8 cellular contexts compared by ENCODE assay signal in genomic region chr17:14427914-14428639, GRCh38.
DNase-seq lines count a peak whose midpoint lies in the region; ATAC-seq and TF ChIP-seq lines count a peak whose summit lies in the region.

No MANE protein-coding gene starts in this region.

- peak overlapping the region; percentile 62 for H3K4me3 Mint-ChIP-seq in central memory CD8-positive, alpha-beta T cell
- peak overlapping the region; percentile 51 for H3K4me3 Mint-ChIP-seq in stimulated activated memory B cell treated with anti-CD40 and anti-IgM and Interleukin-4, amounts not matched to agents 10 μg/mL and 1 μg/mL and 100 μg/mL, for 72 hours
- H3K4me3 Mint-ChIP-seq in H9, result no peak overlapping the region

- no peaks in the 10 kb centered on the region for H3K4me1 ChIP-seq in tibial nerve
- no peaks in the 10 kb centered on the region; the same call in 1 of the 2 replicates for H3K4me1 ChIP-seq in H9 (ENCODE audit: insufficient read depth, low read length)

- peak overlapping the region; percentile 39 for H3K9ac ChIP-seq in SU-DHL-6 (ENCODE audit: low read length)
- H3K9ac ChIP-seq in H9 (ENCODE audit: extremely low read depth, insufficient read length, low read length), result no peak overlapping the region

- peak in 1 of 2 donors; percentile 53 for DNase-seq in central memory CD8-positive, alpha-beta T cell (ENCODE audit: low spot score in 2 of 2)
- DNase-seq in tibial nerve (ENCODE audit: low spot score in 2 of 2) (no peak), COR-L47 (lab: John Stamatoyannopoulos, UW) (no peak), RKO (ENCODE audit: low spot score) (no peak), H9 (no peak)

- H2BK20ac ChIP-seq in H9 (ENCODE audit: low read depth, low read length, poor library complexity, severe bottlenecking), result no peak overlapping the region

- no peak overlapping the region for H2BK120ac ChIP-seq in H9 (ENCODE audit: low read depth, low read length, poor library complexity, severe bottlenecking)

- TF ChIP-seq POLR2A in tibial nerve (IDR thresholded peaks at IDR 0.05), result no peak

- no peaks in the 10 kb centered on the region for H3K23me2 ChIP-seq in H9 (ENCODE audit: insufficient read length, low read depth, low read length, poor library complexity, severe bottlenecking)

- no peaks in the 10 kb centered on the region for H3K79me1 ChIP-seq in H9 (ENCODE audit: insufficient read depth, low read depth, low read length, poor library complexity, severe bottlenecking)

- no peaks in the 10 kb centered on the region for H3K9me3 Mint-ChIP-seq in central memory CD8-positive, alpha-beta T cell
- H3K9me3 Mint-ChIP-seq in stimulated activated memory B cell treated with anti-CD40 and anti-IgM and Interleukin-4, amounts not matched to agents 10 μg/mL and 1 μg/mL and 100 μg/mL, for 72 hours, result no peaks in the 10 kb centered on the region
- no peaks in the 10 kb centered on the region; a peak in 2 of 5 replicates for H3K9me3 Mint-ChIP-seq in H9

- no peaks in the 10 kb centered on the region for H3K9me3 ChIP-seq in SU-DHL-6 (ENCODE audit: insufficient read depth, low read length)
- H3K9me3 ChIP-seq in tibial nerve, result no peaks in the 10 kb centered on the region
- H3K9me3 ChIP-seq in H9 (ENCODE audit: control insufficient read depth, low read depth, low read length), result no peaks in the 10 kb centered on the region

- no peak overlapping the region for H4K5ac ChIP-seq in H9 (ENCODE audit: insufficient read length, low read depth, low read length)

- no peak overlapping the region for H3K23ac ChIP-seq in H9 (ENCODE audit: insufficient read length, low read depth, low read length)

- no peak overlapping the region for H4K91ac ChIP-seq in H9 (ENCODE audit: insufficient read length, low read depth, low read length)

- peak overlapping the region; percentile 65 for H3K27ac Mint-ChIP-seq in central memory CD8-positive, alpha-beta T cell (ENCODE audit: low read depth)
- peak overlapping the region; percentile 75 for H3K27ac Mint-ChIP-seq in stimulated activated memory B cell treated with anti-CD40 and anti-IgM and Interleukin-4, amounts not matched to agents 10 μg/mL and 1 μg/mL and 100 μg/mL, for 72 hours
- no peak overlapping the region for H3K27ac Mint-ChIP-seq in H9

- H3T11ph ChIP-seq in H9 (ENCODE audit: low read length), result no peak overlapping the region

- WGBS in tibial nerve, 2 donors, result 47 to 54% methylated on average over 13 of the region's 13 CpGs
- WGBS in H9 (ENCODE audit: extremely low coverage, insufficient read length, low lambda C conversion rate), result no CpG with 5 or more reads among the region's 13 CpGs

- no peak overlapping the region for H3K56ac ChIP-seq in H9 (ENCODE audit: insufficient read length, low read depth, low read length)

- H3K4me3 ChIP-seq in SU-DHL-6 (ENCODE audit: insufficient read depth, low read length, poor library complexity, severe bottlenecking) (no peak overlapping the region), tibial nerve (no peak overlapping the region)

- no peaks in the 10 kb centered on the region for H3K36me3 Mint-ChIP-seq in central memory CD8-positive, alpha-beta T cell (ENCODE audit: insufficient read depth)
- no peaks in the 10 kb centered on the region for H3K36me3 Mint-ChIP-seq in stimulated activated memory B cell treated with anti-CD40 and anti-IgM and Interleukin-4, amounts not matched to agents 10 μg/mL and 1 μg/mL and 100 μg/mL, for 72 hours
- H3K36me3 Mint-ChIP-seq in H9 (ENCODE audit: insufficient read depth in 1 of 3, low read depth in 3 of 3), result no peaks in the 10 kb centered on the region

- H3K27me3 ChIP-seq in SU-DHL-6 (ENCODE audit: low read length), result no peaks in the 10 kb centered on the region
- H3K27me3 ChIP-seq in tibial nerve, result no peaks in the 10 kb centered on the region
- H3K27me3 ChIP-seq in H9 (ENCODE audit: insufficient read depth, low read length), result no peaks in the 10 kb centered on the region

- no peak overlapping the region for H2BK15ac ChIP-seq in H9 (ENCODE audit: low read depth, low read length)

- TF ChIP-seq EP300 in tibial nerve (IDR thresholded peaks at IDR 0.05), result no peak

- H3K27ac ChIP-seq in SU-DHL-6 (ENCODE audit: low read depth, low read length) (peak overlapping the region; percentile 87), tibial nerve (no peak overlapping the region), H9 (ENCODE audit: insufficient read length, low read depth, low read length) (no peak overlapping the region)

- H3K4me1 Mint-ChIP-seq in central memory CD8-positive, alpha-beta T cell, result peaks cover 48% of the 10 kb centered on the region
- H3K4me1 Mint-ChIP-seq in stimulated activated memory B cell treated with anti-CD40 and anti-IgM and Interleukin-4, amounts not matched to agents 10 μg/mL and 1 μg/mL and 100 μg/mL, for 72 hours, result peaks cover 43% of the 10 kb centered on the region
- H3K4me1 Mint-ChIP-seq in H9, result peaks cover 7 to 9% of the 10 kb centered on the region in 2 experiments

- H2AFZ ChIP-seq in SU-DHL-6 (ENCODE audit: low read depth, low read length, severe bottlenecking) (peak overlapping the region; percentile 24), H9 (ENCODE audit: low read length) (no peak overlapping the region)

- no peak overlapping the region for H2AK5ac ChIP-seq in H9 (ENCODE audit: insufficient read length, low read length)

- no peaks in the 10 kb centered on the region for H3F3A ChIP-seq in SU-DHL-6 (ENCODE audit: insufficient read depth)

- H4K8ac ChIP-seq in H9 (replicated peaks; ENCODE audit: insufficient read length, low read depth, low read length), result no peak overlapping the region

- H3K36me3 ChIP-seq in SU-DHL-6 (ENCODE audit: low read length), result no peaks in the 10 kb centered on the region
- H3K36me3 ChIP-seq in tibial nerve, result no peaks in the 10 kb centered on the region

- TF ChIP-seq CTCF in SU-DHL-6 (IDR thresholded peaks at IDR 0.05; ENCODE audit: insufficient read depth, low read length, poor library complexity, severe bottlenecking), result no peak
- TF ChIP-seq CTCF in tibial nerve (IDR thresholded peaks at IDR 0.05), result no peak
- no peak for TF ChIP-seq CTCF in H9 (conservative IDR thresholded peaks at IDR 0.05)

- no peaks in the 10 kb centered on the region for H3K27me3 Mint-ChIP-seq in central memory CD8-positive, alpha-beta T cell
- no peaks in the 10 kb centered on the region for H3K27me3 Mint-ChIP-seq in stimulated activated memory B cell treated with anti-CD40 and anti-IgM and Interleukin-4, amounts not matched to agents 10 μg/mL and 1 μg/mL and 100 μg/mL, for 72 hours
- no peaks in the 10 kb centered on the region; the same call in 1 of the 2 replicates for H3K27me3 Mint-ChIP-seq in H9 (ENCODE audit: low read depth)

- H2BK5ac ChIP-seq in H9 (ENCODE audit: insufficient read length, low read length), result no peak overlapping the region

- H3K14ac ChIP-seq in H9 (ENCODE audit: insufficient read depth, low read length), result no peak overlapping the region

- H3K79me2 ChIP-seq in SU-DHL-6 (ENCODE audit: insufficient read depth, low read length) (no peaks in the 10 kb centered on the region), H9 (ENCODE audit: insufficient read depth, low read length) (no peaks in the 10 kb centered on the region)

- ATAC-seq in GM21619 (IDR thresholded peaks at IDR 0.05; ENCODE audit: unreplicated experiment), result peak; percentile 73
- peak; percentile 100 for ATAC-seq in central memory CD8-positive, alpha-beta T cell (replicated peaks; ENCODE audit: extremely low read depth, poor library complexity, severe bottlenecking)
- ATAC-seq in stimulated activated memory B cell treated with anti-CD40 and anti-IgM and Interleukin-4, amounts not matched to agents 10 μg/mL and 1 μg/mL and 100 μg/mL, for 72 hours, result peak; percentile 97

- peak overlapping the region; percentile 63 for H3K4me2 ChIP-seq in SU-DHL-6 (ENCODE audit: low read depth, low read length, poor library complexity, severe bottlenecking)
- no peak overlapping the region for H3K4me2 ChIP-seq in H9 (ENCODE audit: insufficient read depth, insufficient read length, low read length)

- H4K20me1 ChIP-seq in SU-DHL-6 (ENCODE audit: low read depth, low read length), result no peaks in the 10 kb centered on the region
- no peaks in the 10 kb centered on the region for H4K20me1 ChIP-seq in H9 (ENCODE audit: control insufficient read depth, insufficient read depth, insufficient read length)

- no peak overlapping the region for H2BK12ac ChIP-seq in H9 (ENCODE audit: insufficient read length, low read depth, low read length)

- no peaks in the 10 kb centered on the region for H3K9me2 ChIP-seq in SU-DHL-6 (replicated peaks; ENCODE audit: insufficient read depth, low read length)

- no peak overlapping the region for H3K18ac ChIP-seq in H9 (ENCODE audit: insufficient read length, low read depth, low read length)

- H3K4ac ChIP-seq in H9 (ENCODE audit: low read depth, low read length), result no peak overlapping the region

Comparison
In these comparisons a context has a peak if more than half of its experiments do, and no peak if none do; other contexts are left out.
1. H3K27ac Mint-ChIP-seq: peak in central memory CD8-positive, alpha-beta T cell (single experiment) and stimulated activated memory B cell treated with anti-CD40 and anti-IgM and Interleukin-4, amounts not matched to agents 10 μg/mL and 1 μg/mL and 100 μg/mL, for 72 hours (single experiment); none in H9 (0 of 3).
2. H3K4me3 Mint-ChIP-seq: peak in central memory CD8-positive, alpha-beta T cell (single experiment) and stimulated activated memory B cell treated with anti-CD40 and anti-IgM and Interleukin-4, amounts not matched to agents 10 μg/mL and 1 μg/mL and 100 μg/mL, for 72 hours (single experiment); none in H9 (0 of 2).
3. Peak in every context shown above with its lines, with median percentiles within 50 percentile points of each other: ATAC-seq.